In genomic region chr9:22446589-22446949, GRCh38 we compare ENCODE assay signal across 8 cellular contexts. TPM values are rescaled to one million over a fixed set of nuclear protein-coding genes. Genes with fewer than 3 reads are reported as not detected.
DNase-seq lines count a peak whose midpoint lies in the region; ATAC-seq and TF ChIP-seq lines count a peak whose summit lies in the region.

DMRTA1 (plus strand) TSS chr9:22446824; CDS start chr9:22447066, 242 bp downstream.

- H3K4me1 Mint-ChIP-seq in nephron progenitor cell: peaks cover 20% of the 10 kb centered on the region

- peak within 1 kb of the TSS; percentile 46 for H3K4me3 ChIP-seq in BJ (ENCODE audit: low read depth, low read length)

- ATAC-seq in GM19395 (IDR thresholded peaks at IDR 0.05; ENCODE audit: unreplicated experiment) (peak; percentile 36), HG03565 (IDR thresholded peaks at IDR 0.05; ENCODE audit: unreplicated experiment) (no peak), GM21737 (IDR thresholded peaks at IDR 0.05; ENCODE audit: unreplicated experiment) (no peak)

- DNase-seq in BJ (ENCODE audit: low read depth) (no peak), M059J (ENCODE audit: low read depth) (peak; percentile 90), germinal center (ENCODE audit: low spot score) (peak; percentile 8), nephron progenitor cell (peak; percentile 80)
- peak; percentile 18 to 25 for DNase-seq in activated T-cell treated with anti-CD3 and anti-CD28 coated beads, Interleukin-2, amount 50 U/mL, for 48 hours

- H3K27me3 ChIP-seq in BJ (ENCODE audit: control insufficient read depth, insufficient read depth, low read length): peaks cover 6% of the 10 kb centered on the region

- no peaks in the 10 kb centered on the region for H3K36me3 Mint-ChIP-seq in nephron progenitor cell (ENCODE audit: low read depth)

- H3K4me3 Mint-ChIP-seq in nephron progenitor cell: peak within 1 kb of the TSS; percentile 86

- no peak for TF ChIP-seq CTCF in BJ (IDR thresholded peaks at IDR 0.05; ENCODE audit: insufficient read depth, low read depth, low read length)
- no peak for TF ChIP-seq CTCF in nephron progenitor cell (IDR thresholded peaks at IDR 0.05)

- H3K27me3 Mint-ChIP-seq in nephron progenitor cell (ENCODE audit: low read depth, poor library complexity): peaks cover 2% of the 10 kb centered on the region

- no peaks in the 10 kb centered on the region for H3K9me3 Mint-ChIP-seq in nephron progenitor cell

- CTCF ChIA-PET in BJ (lab: Yijun Ruan, JAX): no interaction called here

- no peaks in the 10 kb centered on the region for H3K36me3 ChIP-seq in BJ (ENCODE audit: control insufficient read depth, insufficient read depth, low read length)

- POLR2A ChIA-PET in BJ (lab: Charles Lee): no interaction called here

- H3K27ac Mint-ChIP-seq in nephron progenitor cell: peak within 1 kb of the TSS; percentile 93

RNA-seq across cellular contexts. Expression of gene DMRTA1, which starts in this region (rescaled TPM):
- 0.01 TPM in 1 of 2 replicates, not detected in the other for polyA plus RNA-seq in BJ (2011; rRNA removed)
- not detected in 2 replicates for polyA minus RNA-seq in BJ (2011; rRNA and poly(A)+ RNA removed)
- total RNA-seq in M059J (2014; rRNA removed; shearing (Covaris generic)): 2.4 and 3.1 TPM in 2 replicates
